ENCODE assay signal across 11 cellular contexts in genomic region chr11:47510231-47510630, GRCh38. TPM values are rescaled to one million over a fixed set of nuclear protein-coding genes. Genes with fewer than 3 reads are reported as not detected.
DNase-seq lines count a peak whose midpoint lies in the region; ATAC-seq, FAIRE-seq and TF ChIP-seq lines count a peak whose summit lies in the region.
"Had no signal": no experiment of that assay in that cellular context is flagged by ENCODE, and none has a peak within 500 bp of the region (broad histone marks: within the 10 kb centered on the region; RNA-seq: fewer than 3 reads in every experiment).

No MANE protein-coding gene starts in this region.

- no peaks in the 10 kb centered on the region for H3K9me3 ChIP-seq in transverse colon
- no peaks in the 10 kb centered on the region for H3K9me3 ChIP-seq in kidney (ENCODE audit: control insufficient read depth in 1 of 2, low read length in 2 of 2)

- ATAC-seq in left lobe of liver = peak; percentile 59

- no peaks in the 10 kb centered on the region for H3K27me3 Mint-ChIP-seq in activated naive CD8-positive, alpha-beta T cell
- H3K27me3 Mint-ChIP-seq in activated naive CD8-positive, alpha-beta T cell treated with anti-CD3 and anti-CD28 coated beads for 36 hours = no peaks in the 10 kb centered on the region
- no peaks in the 10 kb centered on the region for H3K27me3 Mint-ChIP-seq in activated CD4-positive, alpha-beta memory T cell treated with anti-CD3 and anti-CD28 coated beads, Interleukin-2, amount 10 ng/mL, durations not matched to agents 7 days and 5 days

- DNase-seq in activated naive CD8-positive, alpha-beta T cell treated with anti-CD3 and anti-CD28 coated beads for 36 hours = no peak
- DNase-seq in activated CD4-positive, alpha-beta memory T cell treated with anti-CD3 and anti-CD28 coated beads, Interleukin-2, amount 10 ng/mL, durations not matched to agents 7 days and 5 days = no peak
- DNase-seq in left lobe of liver (ENCODE audit: low spot score) (no peak), transverse colon (no peak), kidney (no peak), GM19238 (ENCODE audit: insufficient read length, low spot score) (no peak), hypothalamus (lab: John Stamatoyannopoulos, UW) (no peak)
- DNase-seq: amniotic stem cell, kidney glomerular epithelial cell, NCI-H187 treated with DMSO at 0.1 percent for 48 hours had no signal

- TF ChIP-seq POLR2A in transverse colon (IDR thresholded peaks at IDR 0.05) = no peak

- no peaks in the 10 kb centered on the region for H3K27me3 ChIP-seq in transverse colon

- TF ChIP-seq CTCF in transverse colon (IDR thresholded peaks at IDR 0.05) (no peak), kidney (IDR thresholded peaks at IDR 0.05; ENCODE audit: borderline replicate concordance, extremely low read depth, insufficient read depth) (no peak)

- H3K9me3 Mint-ChIP-seq in activated naive CD8-positive, alpha-beta T cell (ENCODE audit: low read depth) = no peaks in the 10 kb centered on the region
- H3K9me3 Mint-ChIP-seq in activated naive CD8-positive, alpha-beta T cell treated with anti-CD3 and anti-CD28 coated beads for 36 hours = no peaks in the 10 kb centered on the region
- H3K9me3 Mint-ChIP-seq in activated CD4-positive, alpha-beta memory T cell treated with anti-CD3 and anti-CD28 coated beads, Interleukin-2, amount 10 ng/mL, durations not matched to agents 7 days and 5 days = no peaks in the 10 kb centered on the region

- H3K9ac ChIP-seq in kidney (ENCODE audit: low read length in 2 of 2) = no peak overlapping the region

- CTCF ChIA-PET in activated CD4-positive, alpha-beta memory T cell treated with anti-CD3 and anti-CD28 coated beads, Interleukin-2, amount 10 ng/mL, durations not matched to agents 7 days and 5 days (lab: Charles Lee) = interaction anchor here (0.5 to 1.1 kb wide), 4 partner anchors 17 to 290 kb away, joined by 3 read pairs; partner anchors contain the start of gene CELF1

- POLR2A ChIA-PET in activated CD4-positive, alpha-beta memory T cell treated with anti-CD3 and anti-CD28 coated beads, Interleukin-2, amount 10 ng/mL, durations not matched to agents 7 days and 5 days (lab: Charles Lee) = interaction anchor here (1.7 to 2.1 kb wide), 3 partner anchors 12 to 68 kb away, joined by 4 to 7 read pairs (median 6); partner anchors contain the start of gene CELF1

- peak overlapping the region; percentile 54 for H3K27ac Mint-ChIP-seq in activated naive CD8-positive, alpha-beta T cell
- H3K27ac Mint-ChIP-seq in activated naive CD8-positive, alpha-beta T cell treated with anti-CD3 and anti-CD28 coated beads for 36 hours = no peak overlapping the region
- peak overlapping the region; percentile 45 for H3K27ac Mint-ChIP-seq in activated CD4-positive, alpha-beta memory T cell treated with anti-CD3 and anti-CD28 coated beads, Interleukin-2, amount 10 ng/mL, durations not matched to agents 7 days and 5 days

- intact Hi-C loops in transverse colon (cut with DNase I; ENCODE audit: low total_unique reads) (no loop called here), kidney (cut with DNase I) (no loop called here)

- WGBS in transverse colon (ENCODE audit: low coverage in 1 of 2), 2 donors = 87% methylated on average over 7 of the region's 7 CpGs; no CpG with 5 or more reads in 1 of the 2 donors

- H3K4me1 ChIP-seq in transverse colon = peaks cover 27 to 82% (median 53%) of the 10 kb centered on the region in 4 donors
- H3K4me1 ChIP-seq in kidney (ENCODE audit: control insufficient read depth in 1 of 2, insufficient read depth in 1 of 2, low read depth in 1 of 2, low read length in 2 of 2) = peaks cover 19 to 25% of the 10 kb centered on the region in 2 donors

- H3K27ac ChIP-seq in transverse colon (peak overlapping the region in 3 of 4 donors; percentile 56 to 79 (median 77)), kidney (ENCODE audit: low read depth in 2 of 2, low read length in 2 of 2) (no peak overlapping the region)

- peaks cover 75% of the 10 kb centered on the region for H3K4me1 Mint-ChIP-seq in activated naive CD8-positive, alpha-beta T cell (ENCODE audit: low read depth)
- H3K4me1 Mint-ChIP-seq in activated naive CD8-positive, alpha-beta T cell treated with anti-CD3 and anti-CD28 coated beads for 36 hours = peaks cover 77% of the 10 kb centered on the region
- peaks cover 78% of the 10 kb centered on the region for H3K4me1 Mint-ChIP-seq in activated CD4-positive, alpha-beta memory T cell treated with anti-CD3 and anti-CD28 coated beads, Interleukin-2, amount 10 ng/mL, durations not matched to agents 7 days and 5 days

- H3K4me3 ChIP-seq in transverse colon (no peak overlapping the region), kidney (ENCODE audit: low read length in 2 of 2) (no peak overlapping the region)

- H3K36me3 ChIP-seq in transverse colon (no peaks in the 10 kb centered on the region), kidney (ENCODE audit: control insufficient read depth in 1 of 2, insufficient read depth in 2 of 2, low read length in 2 of 2) (no peaks in the 10 kb centered on the region)

- no peak for TF ChIP-seq EP300 in transverse colon (IDR thresholded peaks at IDR 0.05; ENCODE audit: low read depth)

- FAIRE-seq in kidney (lab: Jason Lieb, UNC) = no peak

- peaks cover 2% of the 10 kb centered on the region for H3K36me3 Mint-ChIP-seq in activated naive CD8-positive, alpha-beta T cell
- H3K36me3 Mint-ChIP-seq in activated naive CD8-positive, alpha-beta T cell treated with anti-CD3 and anti-CD28 coated beads for 36 hours = peaks cover 24% of the 10 kb centered on the region
- H3K36me3 Mint-ChIP-seq in activated CD4-positive, alpha-beta memory T cell treated with anti-CD3 and anti-CD28 coated beads, Interleukin-2, amount 10 ng/mL, durations not matched to agents 7 days and 5 days (ENCODE audit: low read depth) = peaks cover 7% of the 10 kb centered on the region

- no peak overlapping the region for H3K4me3 Mint-ChIP-seq in activated naive CD8-positive, alpha-beta T cell
- no peak overlapping the region for H3K4me3 Mint-ChIP-seq in activated naive CD8-positive, alpha-beta T cell treated with anti-CD3 and anti-CD28 coated beads for 36 hours
- no peak overlapping the region for H3K4me3 Mint-ChIP-seq in activated CD4-positive, alpha-beta memory T cell treated with anti-CD3 and anti-CD28 coated beads, Interleukin-2, amount 10 ng/mL, durations not matched to agents 7 days and 5 days

- in situ Hi-C loops in transverse colon (cut with MboI; ENCODE audit: low pct_ligation_motif_present in 1 of 4, low pct_unique_long_range_greater_than_20kb in 1 of 4, low sequenced_read_pairs in 3 of 4) = no loop called here

RNA-seq across cellular contexts. Expression of gene CELF1, which starts 42.7 kb away (rescaled TPM):
- 100 to 1,000 TPM; 155 to 157 TPM for total RNA-seq in activated naive CD8-positive, alpha-beta T cell treated with anti-CD3 and anti-CD28 coated beads for 36 hours
- total RNA-seq in activated CD4-positive, alpha-beta memory T cell treated with anti-CD3 and anti-CD28 coated beads, Interleukin-2, amount 10 ng/mL, durations not matched to agents 7 days and 5 days = 100 to 1,000 TPM; 104 to 105 TPM
- total RNA-seq in left lobe of liver (78.4 TPM), transverse colon (100 to 1,000 TPM in 2 of 4 donors, 10 to 100 TPM in 2; 82.9 to 248 (median 96.7) TPM), kidney (115 TPM)
- 30.8 TPM for polyA plus RNA-seq in kidney (ENCODE audit: insufficient read depth, low read depth, low replicate concordance)

RNA-seq across cellular contexts. Expression of gene PTPMT1, which starts 55.2 kb away (rescaled TPM):
- total RNA-seq in activated naive CD8-positive, alpha-beta T cell treated with anti-CD3 and anti-CD28 coated beads for 36 hours = 10 to 100 TPM; 55.6 to 56.6 TPM
- 10 to 100 TPM; 42.3 to 45.2 TPM for total RNA-seq in activated CD4-positive, alpha-beta memory T cell treated with anti-CD3 and anti-CD28 coated beads, Interleukin-2, amount 10 ng/mL, durations not matched to agents 7 days and 5 days
- 23.8 TPM for total RNA-seq in left lobe of liver
- 10 to 100 TPM; 19.1 to 79.1 (median 74.1) TPM for total RNA-seq in transverse colon
- 34.6 TPM for total RNA-seq in kidney
- 90.3 TPM for polyA plus RNA-seq in kidney (ENCODE audit: insufficient read depth, low read depth, low replicate concordance)

Comparison
In these comparisons a context has a peak if more than half of its experiments do, and no peak if none do; other contexts are left out.
1. H3K27ac ChIP-seq: peak in transverse colon (3 of 4); none in kidney (0 of 2).